Comparison of ENCODE assay signal across 1 cellular context in the genomic region with DNA sequence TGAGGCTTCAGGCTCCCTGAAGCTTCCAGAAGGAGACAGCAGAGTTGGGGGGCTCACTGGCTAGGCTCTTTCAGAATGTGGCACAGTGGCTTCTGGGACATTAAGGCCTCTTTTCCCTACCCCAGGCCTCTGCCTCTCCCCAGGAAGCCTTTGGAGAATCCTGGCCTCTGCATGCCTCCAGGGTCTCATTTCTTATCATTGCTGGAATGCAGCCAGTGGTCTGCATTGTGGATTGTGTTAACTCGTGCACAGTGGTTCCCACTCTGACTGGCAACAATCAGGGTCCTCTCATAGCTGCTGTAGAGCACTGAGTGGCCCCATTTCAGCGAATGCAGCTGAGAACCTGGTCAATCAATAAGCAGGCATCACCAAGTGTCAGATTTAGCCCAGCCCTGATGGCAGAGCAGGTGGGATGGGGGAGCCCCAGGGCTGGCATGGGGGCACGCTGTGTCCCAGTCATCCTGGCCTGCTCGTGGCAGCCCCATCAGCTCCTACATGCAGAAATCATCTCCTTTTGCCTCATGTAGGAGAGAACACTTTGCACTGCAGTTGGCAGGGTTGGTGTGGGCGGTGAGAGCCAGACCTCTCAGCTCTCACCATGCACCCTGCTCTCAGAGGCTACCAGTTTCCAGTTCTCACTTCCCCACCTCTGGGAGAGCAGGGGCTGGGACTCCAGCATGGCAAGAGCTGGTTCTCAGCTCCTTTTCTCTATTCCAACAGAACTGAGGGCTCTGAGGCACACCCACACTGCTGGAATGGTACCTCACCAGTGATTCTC.
TF ChIP-seq lines count a peak whose summit lies in the region.

No MANE protein-coding gene starts in this region.

TF ChIP-seq in GM12878, 131 proteins besides CTCF, POLR2A, EP300 and RAD21:
- no peak for TF ChIP-seq CREM (IDR thresholded peaks at IDR 0.05; ENCODE audit: low read depth)
- no peak for TF ChIP-seq ATF3 (IDR thresholded peaks at IDR 0.05; ENCODE audit: borderline replicate concordance, extremely low read depth, low read depth, low read length)
- TF ChIP-seq, protein P1, sequence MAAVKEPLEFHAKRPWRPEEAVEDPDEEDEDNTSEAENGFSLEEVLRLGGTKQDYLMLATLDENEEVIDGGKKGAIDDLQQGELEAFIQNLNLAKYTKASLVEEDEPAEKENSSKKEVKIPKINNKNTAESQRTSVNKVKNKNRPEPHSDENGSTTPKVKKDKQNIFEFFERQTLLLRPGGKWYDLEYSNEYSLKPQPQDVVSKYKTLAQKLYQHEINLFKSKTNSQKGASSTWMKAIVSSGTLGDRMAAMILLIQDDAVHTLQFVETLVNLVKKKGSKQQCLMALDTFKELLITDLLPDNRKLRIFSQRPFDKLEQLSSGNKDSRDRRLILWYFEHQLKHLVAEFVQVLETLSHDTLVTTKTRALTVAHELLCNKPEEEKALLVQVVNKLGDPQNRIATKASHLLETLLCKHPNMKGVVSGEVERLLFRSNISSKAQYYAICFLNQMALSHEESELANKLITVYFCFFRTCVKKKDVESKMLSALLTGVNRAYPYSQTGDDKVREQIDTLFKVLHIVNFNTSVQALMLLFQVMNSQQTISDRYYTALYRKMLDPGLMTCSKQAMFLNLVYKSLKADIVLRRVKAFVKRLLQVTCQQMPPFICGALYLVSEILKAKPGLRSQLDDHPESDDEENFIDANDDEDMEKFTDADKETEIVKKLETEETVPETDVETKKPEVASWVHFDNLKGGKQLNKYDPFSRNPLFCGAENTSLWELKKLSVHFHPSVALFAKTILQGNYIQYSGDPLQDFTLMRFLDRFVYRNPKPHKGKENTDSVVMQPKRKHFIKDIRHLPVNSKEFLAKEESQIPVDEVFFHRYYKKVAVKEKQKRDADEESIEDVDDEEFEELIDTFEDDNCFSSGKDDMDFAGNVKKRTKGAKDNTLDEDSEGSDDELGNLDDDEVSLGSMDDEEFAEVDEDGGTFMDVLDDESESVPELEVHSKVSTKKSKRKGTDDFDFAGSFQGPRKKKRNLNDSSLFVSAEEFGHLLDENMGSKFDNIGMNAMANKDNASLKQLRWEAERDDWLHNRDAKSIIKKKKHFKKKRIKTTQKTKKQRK (IDR thresholded peaks at IDR 0.05; ENCODE audit: low read depth, low read length), result no peak
- TF ChIP-seq HDGF (IDR thresholded peaks at IDR 0.05), result no peak
- no peak for TF ChIP-seq MYB (IDR thresholded peaks at IDR 0.05; ENCODE audit: borderline replicate concordance, low read depth, low read length)
